ENCODE assay signal across 28 cellular contexts in genomic region chr22:32685527-32685926, GRCh38.
"Had no signal": no experiment of that assay in that cellular context is flagged by ENCODE, and none has a peak within 500 bp of the region (broad histone marks: within the 10 kb centered on the region; RNA-seq: fewer than 3 reads in every experiment).

No MANE protein-coding gene starts in this region.

- DNase-seq: activated CD4-positive, alpha-beta T cell treated with anti-CD3 and anti-CD28 coated beads for 1 hour; activated CD4-positive, alpha-beta T cell treated with anti-CD3 and anti-CD28 coated beads, Interleukin-2, amount 10 ng/mL, durations not matched to agents 24 days and 14 days; activated CD4-positive, alpha-beta T cell treated with anti-CD3 and anti-CD28 coated beads, Interleukin-2, amount 50 U/mL, for 4 hours; activated CD4-positive, CD25-positive, alpha-beta regulatory T cell; activated CD8-positive, alpha-beta T cell treated with anti-CD3 and anti-CD28 coated beads for 36 hours; activated effector memory CD4-positive, alpha-beta T cell treated with anti-CD3 and anti-CD28 coated beads, Interleukin-2, amount 50 U/mL, for 16 hours; activated naive CD4-positive, alpha-beta T cell; activated naive CD8-positive, alpha-beta T cell treated with anti-CD3 and anti-CD28 coated beads, Interleukin-2, amount 10 ng/mL, durations not matched to agents 7 days and 5 days; activated T-cell treated with anti-CD3 and anti-CD28 coated beads, Interleukin-2, amount 50 U/mL, for 1 hour; activated T-cell treated with anti-CD3 and anti-CD28 coated beads, Interleukin-2, amount 50 U/mL, for 72 hours; body of pancreas; Kasumi-1; MG63; NCI-H1048; NCI-H1105 treated with DMSO at 0.1 percent for 48 hours; NCI-H1436; NCI-H1694; NCI-H1930; NCI-H2081 treated with DMSO at 0.1 percent for 48 hours; NCI-H345; NCI-H524 treated with DMSO at 0.1 percent for 48 hours; Right ventricle myocardium superior; T1000; WERI-Rb-1 had no signal

- H3K27ac ChIP-seq: body of pancreas, breast epithelium, PC-9, RWPE1, WERI-Rb-1 had no signal

- H3K4me2 ChIP-seq: PC-9 had no signal

- ATAC-seq: activated CD8-positive, alpha-beta T cell treated with anti-CD3 and anti-CD28 coated beads for 36 hours; activated T-cell treated with anti-CD3 and anti-CD28 coated beads, Interleukin-2, amount 50 U/mL, for 72 hours; activated T-helper 17 cell treated with anti-CD3 and anti-CD28 coated beads, Interleukin-2, amount 50 U/mL, for 72 hours; body of pancreas had no signal

- H3K4me3 ChIP-seq: body of pancreas, breast epithelium, MG63, PC-9 had no signal

- H2AFZ ChIP-seq: PC-9 had no signal

- H3K9me3 ChIP-seq: body of pancreas, breast epithelium, MG63 had no signal

- H3K36me3 ChIP-seq: breast epithelium, MG63, WERI-Rb-1 had no signal

- H3K27me3 ChIP-seq: body of pancreas, breast epithelium, MG63 had no signal

- H3K4me1 ChIP-seq: body of pancreas, breast epithelium had no signal
